15 cellular contexts compared by ENCODE assay signal in the genomic region with DNA sequence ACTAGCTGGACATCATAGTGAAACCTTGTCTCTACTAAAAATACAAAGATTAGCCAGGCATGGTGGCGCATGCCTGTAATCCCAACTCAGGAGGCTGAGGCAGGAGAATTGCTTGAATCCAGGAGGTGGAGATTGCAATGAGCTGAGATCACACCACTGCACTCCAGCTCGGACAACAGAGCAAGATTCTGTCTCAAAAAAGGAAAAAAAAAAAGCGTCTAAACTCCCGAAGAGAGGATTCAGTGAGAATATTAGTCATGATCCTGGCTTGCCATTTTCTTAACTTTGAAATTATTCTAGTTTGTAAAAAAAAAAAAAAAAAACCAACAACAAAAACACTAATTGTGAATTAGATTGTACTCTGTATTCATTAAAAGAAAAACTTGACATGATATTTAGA.
A peak's percentile ranks its signal among the peaks of the same experiment; 100 is the strongest.
DNase-seq lines count a peak whose midpoint lies in the region; ATAC-seq, FAIRE-seq and TF ChIP-seq lines count a peak whose summit lies in the region.
"Had no signal": no experiment of that assay in that cellular context is flagged by ENCODE, and none has a peak within 500 bp of the region (broad histone marks: within the 10 kb centered on the region; RNA-seq: fewer than 3 reads in every experiment).

No MANE protein-coding gene starts in this region.

- H3K4me1 ChIP-seq in GM23248 (ENCODE audit: insufficient read depth): peaks cover 40% of the 10 kb centered on the region
- no peaks in the 10 kb centered on the region for H3K4me1 ChIP-seq in astrocyte (ENCODE audit: insufficient read depth, low read length)
- H3K4me1 ChIP-seq: BE2C had no signal

- 28 to 38% methylated on average over 4 of the region's 4 CpGs for WGBS in GM23248 (ENCODE audit: low coverage in 1 of 2, low lambda C conversion rate in 2 of 2, missing lambda C conversion rate in 2 of 2), 2 experiments

- H3K9me2 ChIP-seq in GM23248 (ENCODE audit: insufficient read depth): no peaks in the 10 kb centered on the region

- H3K36me3 Mint-ChIP-seq in astrocyte (ENCODE audit: low read depth, unreplicated experiment): no peaks in the 10 kb centered on the region
- H3K36me3 Mint-ChIP-seq: CD4-positive, alpha-beta memory T cell had no signal

- no peaks in the 10 kb centered on the region for H3K9me3 ChIP-seq in GM23248 (ENCODE audit: low read depth)
- H3K9me3 ChIP-seq in astrocyte (ENCODE audit: insufficient read depth, low read depth, low read length): no peaks in the 10 kb centered on the region
- H3K9me3 ChIP-seq: BE2C had no signal

- no peak overlapping the region for H3K4me3 ChIP-seq in GM23248
- H3K4me3 ChIP-seq in astrocyte (ENCODE audit: insufficient read depth, low read depth, low read length): no peak overlapping the region
- no peak overlapping the region for H3K4me3 ChIP-seq in fibroblast of the aortic adventitia (ENCODE audit: low read depth, low read length)

- H3K9ac ChIP-seq in GM23248 (no peak overlapping the region), astrocyte (ENCODE audit: low read length) (no peak overlapping the region)

- in situ Hi-C loops in GM23248 (cut with MboI) (no loop called here), G401 (cut with HindIII; ENCODE audit: low sequenced_read_pairs) (no loop called here)

- H3K36me3 ChIP-seq in GM23248 (ENCODE audit: low read depth): no peaks in the 10 kb centered on the region
- no peaks in the 10 kb centered on the region for H3K36me3 ChIP-seq in astrocyte (ENCODE audit: insufficient read depth, low read length)
- H3K36me3 ChIP-seq: BE2C had no signal

- no peak overlapping the region for H3K4me3 Mint-ChIP-seq in astrocyte (ENCODE audit: unreplicated experiment)
- H3K4me3 Mint-ChIP-seq: CD4-positive, alpha-beta memory T cell; IgD-negative memory B cell had no signal

- no peak for FAIRE-seq in astrocyte (lab: Jason Lieb, UNC)
- FAIRE-seq: A204.1, H54 had no signal

- no peak for TF ChIP-seq CTCF in astrocyte (IDR thresholded peaks at IDR 0.05; ENCODE audit: insufficient read depth, low read depth, low read length)
- TF ChIP-seq CTCF in fibroblast of the aortic adventitia (IDR thresholded peaks at IDR 0.05; ENCODE audit: insufficient read depth, low read length): no peak

- no peak overlapping the region for H3K4me2 ChIP-seq in GM23248 (ENCODE audit: unreplicated experiment)
- H3K4me2 ChIP-seq in astrocyte (ENCODE audit: low read length): no peak overlapping the region

- no peaks in the 10 kb centered on the region for H3K27me3 Mint-ChIP-seq in astrocyte (ENCODE audit: low read depth, unreplicated experiment)
- H3K27me3 Mint-ChIP-seq: CD4-positive, alpha-beta memory T cell; IgD-negative memory B cell had no signal

- no peak overlapping the region for H2AFZ ChIP-seq in GM23248
- H2AFZ ChIP-seq in astrocyte (ENCODE audit: low read depth, low read length): no peak overlapping the region

- H3K27ac ChIP-seq in GM23248 (peak overlapping the region; percentile 2; the same call in 1 of the 2 replicates), astrocyte (ENCODE audit: low read depth, low read length) (no peak overlapping the region)
- H3K27ac ChIP-seq: C4-2B had no signal

- no peaks in the 10 kb centered on the region for H4K20me1 ChIP-seq in GM23248 (ENCODE audit: insufficient read depth)
- H4K20me1 ChIP-seq in astrocyte (ENCODE audit: insufficient read depth, low read length): peaks cover 11% of the 10 kb centered on the region

- peak overlapping the region; percentile 95 for H3K27ac Mint-ChIP-seq in astrocyte (ENCODE audit: unreplicated experiment)
- H3K27ac Mint-ChIP-seq: CD4-positive, alpha-beta memory T cell; IgD-negative memory B cell had no signal

- H3K9me3 Mint-ChIP-seq in astrocyte (ENCODE audit: unreplicated experiment): peaks cover 7% of the 10 kb centered on the region

- H3K4me1 Mint-ChIP-seq in astrocyte (ENCODE audit: low read depth, unreplicated experiment): peaks cover 32% of the 10 kb centered on the region

- H3F3A ChIP-seq in GM23248 (ENCODE audit: insufficient read depth): peaks cover 6% of the 10 kb centered on the region; the same call in 1 of the 2 replicates

- ATAC-seq in SK-N-SH treated with all-trans-retinoic acid at 6 μM for 48 hours: no peak
- ATAC-seq: HCT116 had no signal

- H3K27me3 ChIP-seq in GM23248 (replicated peaks; ENCODE audit: insufficient read depth) (no peaks in the 10 kb centered on the region), astrocyte (ENCODE audit: insufficient read depth, low read length) (no peaks in the 10 kb centered on the region)
- H3K27me3 ChIP-seq: BE2C had no signal

- peak; percentile 64 for DNase-seq in GM23248
- peak; percentile 42 for DNase-seq in astrocyte (ENCODE audit: low read depth)
- peak; percentile 63 for DNase-seq in fibroblast of the aortic adventitia (ENCODE audit: low read depth)
- DNase-seq in NK-92 (lab: John Stamatoyannopoulos, UW; ENCODE audit: unreplicated experiment): no peak
- no peak for DNase-seq in NCI-H146 (lab: John Stamatoyannopoulos, UW)
- no peak for DNase-seq in G401 (ENCODE audit: low spot score)
- DNase-seq: BE2C; CD4-positive, alpha-beta memory T cell; DMS79 treated with DMSO at 0.1 percent for 48 hours had no signal

- H3K79me2 ChIP-seq in GM23248 (ENCODE audit: insufficient read depth): peaks cover 54% of the 10 kb centered on the region
- H3K79me2 ChIP-seq in astrocyte (ENCODE audit: insufficient read depth, low read length): no peaks in the 10 kb centered on the region

TF ChIP-seq in SK-N-SH treated with all-trans-retinoic acid at 6 μM for 48 hours, 23 proteins besides CTCF, POLR2A, EP300 and RAD21:
- TF ChIP-seq, protein P1, sequence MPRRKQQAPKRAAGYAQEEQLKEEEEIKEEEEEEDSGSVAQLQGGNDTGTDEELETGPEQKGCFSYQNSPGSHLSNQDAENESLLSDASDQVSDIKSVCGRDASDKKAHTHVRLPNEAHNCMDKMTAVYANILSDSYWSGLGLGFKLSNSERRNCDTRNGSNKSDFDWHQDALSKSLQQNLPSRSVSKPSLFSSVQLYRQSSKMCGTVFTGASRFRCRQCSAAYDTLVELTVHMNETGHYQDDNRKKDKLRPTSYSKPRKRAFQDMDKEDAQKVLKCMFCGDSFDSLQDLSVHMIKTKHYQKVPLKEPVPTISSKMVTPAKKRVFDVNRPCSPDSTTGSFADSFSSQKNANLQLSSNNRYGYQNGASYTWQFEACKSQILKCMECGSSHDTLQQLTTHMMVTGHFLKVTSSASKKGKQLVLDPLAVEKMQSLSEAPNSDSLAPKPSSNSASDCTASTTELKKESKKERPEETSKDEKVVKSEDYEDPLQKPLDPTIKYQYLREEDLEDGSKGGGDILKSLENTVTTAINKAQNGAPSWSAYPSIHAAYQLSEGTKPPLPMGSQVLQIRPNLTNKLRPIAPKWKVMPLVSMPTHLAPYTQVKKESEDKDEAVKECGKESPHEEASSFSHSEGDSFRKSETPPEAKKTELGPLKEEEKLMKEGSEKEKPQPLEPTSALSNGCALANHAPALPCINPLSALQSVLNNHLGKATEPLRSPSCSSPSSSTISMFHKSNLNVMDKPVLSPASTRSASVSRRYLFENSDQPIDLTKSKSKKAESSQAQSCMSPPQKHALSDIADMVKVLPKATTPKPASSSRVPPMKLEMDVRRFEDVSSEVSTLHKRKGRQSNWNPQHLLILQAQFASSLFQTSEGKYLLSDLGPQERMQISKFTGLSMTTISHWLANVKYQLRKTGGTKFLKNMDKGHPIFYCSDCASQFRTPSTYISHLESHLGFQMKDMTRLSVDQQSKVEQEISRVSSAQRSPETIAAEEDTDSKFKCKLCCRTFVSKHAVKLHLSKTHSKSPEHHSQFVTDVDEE (CRISPR knock-in tag; IDR thresholded peaks at IDR 0.05): no peak
- TF ChIP-seq, protein P2, sequence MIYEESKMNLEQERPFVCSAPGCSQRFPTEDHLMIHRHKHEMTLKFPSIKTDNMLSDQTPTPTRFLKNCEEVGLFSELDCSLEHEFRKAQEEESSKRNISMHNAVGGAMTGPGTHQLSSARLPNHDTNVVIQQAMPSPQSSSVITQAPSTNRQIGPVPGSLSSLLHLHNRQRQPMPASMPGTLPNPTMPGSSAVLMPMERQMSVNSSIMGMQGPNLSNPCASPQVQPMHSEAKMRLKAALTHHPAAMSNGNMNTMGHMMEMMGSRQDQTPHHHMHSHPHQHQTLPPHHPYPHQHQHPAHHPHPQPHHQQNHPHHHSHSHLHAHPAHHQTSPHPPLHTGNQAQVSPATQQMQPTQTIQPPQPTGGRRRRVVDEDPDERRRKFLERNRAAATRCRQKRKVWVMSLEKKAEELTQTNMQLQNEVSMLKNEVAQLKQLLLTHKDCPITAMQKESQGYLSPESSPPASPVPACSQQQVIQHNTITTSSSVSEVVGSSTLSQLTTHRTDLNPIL (CRISPR knock-in tag; IDR thresholded peaks at IDR 0.05; ENCODE audit: low read depth): no peak
- TF ChIP-seq RARB (CRISPR knock-in tag; IDR thresholded peaks at IDR 0.05) (no peak), ESRRG (CRISPR knock-in tag; IDR thresholded peaks at IDR 0.05) (no peak), GLIS3 (CRISPR knock-in tag; IDR thresholded peaks at IDR 0.05) (no peak), TCF4 (CRISPR knock-in tag; IDR thresholded peaks at IDR 0.05; ENCODE audit: borderline replicate concordance) (no peak), ZNF8 (CRISPR knock-in tag; IDR thresholded peaks at IDR 0.05) (no peak)

Comparison
In these comparisons a context has a peak if more than half of its experiments do, and no peak if none do; other contexts are left out.
1. DNase-seq: peak in GM23248 (single experiment), astrocyte (single experiment) and fibroblast of the aortic adventitia (single experiment); none in NK-92 (single experiment), NCI-H146 (single experiment) and G401 (single experiment).